ENCODE assay signal across 8 cellular contexts in the genomic region with DNA sequence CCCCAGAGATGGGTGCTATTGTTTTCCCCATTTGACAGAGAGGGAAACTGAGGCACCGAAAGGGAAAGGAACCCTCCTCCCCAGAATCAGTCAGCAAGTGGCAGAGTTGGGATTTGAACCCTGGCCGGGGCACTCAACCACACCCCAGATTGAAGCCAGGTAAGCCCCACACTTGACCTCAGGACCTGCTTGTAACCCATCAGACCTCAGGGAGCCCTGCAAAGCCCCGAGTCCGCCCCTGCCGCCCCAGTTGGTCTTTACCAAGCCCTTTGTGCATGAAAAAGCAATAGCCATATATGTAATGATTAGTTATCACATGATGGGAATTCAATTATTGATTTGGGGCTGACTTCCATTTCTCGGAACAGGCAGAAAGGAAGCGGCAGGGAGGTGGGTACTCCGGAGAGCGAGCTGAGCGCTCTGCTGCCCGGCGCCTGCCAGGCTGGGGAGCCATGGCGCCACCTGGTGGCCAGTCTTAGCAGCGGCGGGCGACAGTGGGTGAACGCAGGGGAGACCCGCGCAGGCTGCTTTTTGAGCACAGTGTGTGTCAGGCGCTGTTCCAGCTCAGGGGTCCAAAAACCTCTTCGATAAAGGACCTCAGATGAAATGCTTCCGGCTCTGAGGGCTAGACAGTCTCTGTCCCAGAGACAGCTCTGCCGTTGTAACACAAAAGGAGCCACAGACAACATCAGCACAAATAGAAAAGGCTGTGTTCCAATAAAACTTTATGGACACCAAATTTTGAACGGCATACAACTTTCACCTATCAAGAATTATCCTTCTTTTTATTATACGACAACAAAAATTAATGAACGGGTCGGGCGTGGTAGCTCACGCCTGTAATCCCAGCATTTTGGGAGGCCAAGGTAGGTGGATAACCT.
DNase-seq lines count a peak whose midpoint lies in the region; ATAC-seq and TF ChIP-seq lines count a peak whose summit lies in the region.

No MANE protein-coding gene starts in this region.

- DNase-seq in Caki2 (ENCODE audit: low read depth) (peak; percentile 62), HUDEP-2 (lab: John Stamatoyannopoulos, UW; ENCODE audit: unreplicated experiment in 76 of 76) (peak in 62 of 76 experiments; percentile 8 to 83 (median 53)), SK-N-DZ (ENCODE audit: low spot score) (peak; percentile 43), activated gamma-delta T cell treated with Interleukin-2 at 50 U/mL for 16 hours (peak; percentile 81), germinal center (ENCODE audit: low spot score) (peak; percentile 77), transverse colon (peak; percentile 72)

- H3K79me2 ChIP-seq in parathyroid adenoma: no peaks in the 10 kb centered on the region

- H3K27ac ChIP-seq in parathyroid adenoma: no peak overlapping the region
- no peak overlapping the region for H3K27ac ChIP-seq in transverse colon

- TF ChIP-seq CTCF in parathyroid adenoma (IDR thresholded peaks at IDR 0.05): peak; percentile 97
- TF ChIP-seq CTCF in transverse colon (IDR thresholded peaks at IDR 0.05): peak; percentile 86 to 99 (median 98)

- in situ Hi-C loops in Caki2 (cut with HindIII; ENCODE audit: low pct_unique_long_range_greater_than_20kb, low sequenced_read_pairs) (no loop called here), transverse colon (cut with MboI; ENCODE audit: low pct_ligation_motif_present in 1 of 4, low pct_unique_long_range_greater_than_20kb in 1 of 4, low sequenced_read_pairs in 3 of 4) (loop anchor here in 2 of 4 donors (10.0 to 25.0 kb wide), 3 partner anchors 273 to 473 kb away; a partner anchor contains a TSS)

- no peaks in the 10 kb centered on the region for H3K36me3 ChIP-seq in parathyroid adenoma (ENCODE audit: control insufficient read depth, insufficient read depth, low read length)
- no peaks in the 10 kb centered on the region for H3K36me3 ChIP-seq in transverse colon

- ATAC-seq in GM21360 (IDR thresholded peaks at IDR 0.05; ENCODE audit: unreplicated experiment): no peak

- no peak overlapping the region for H3K9ac ChIP-seq in parathyroid adenoma

- peak overlapping the region; percentile 3 for H2AFZ ChIP-seq in parathyroid adenoma

- TF ChIP-seq EP300 in transverse colon (IDR thresholded peaks at IDR 0.05; ENCODE audit: low read depth): no peak

- H3K9me3 ChIP-seq in parathyroid adenoma (ENCODE audit: control insufficient read depth, low read length): no peaks in the 10 kb centered on the region
- no peaks in the 10 kb centered on the region for H3K9me3 ChIP-seq in transverse colon

- H3K4me1 ChIP-seq in parathyroid adenoma: no peaks in the 10 kb centered on the region
- H3K4me1 ChIP-seq in transverse colon: no peaks in the 10 kb centered on the region

- H3K4me2 ChIP-seq in parathyroid adenoma (ENCODE audit: low read length): no peak overlapping the region

- H3K4me3 ChIP-seq in parathyroid adenoma (ENCODE audit: low read depth, low read length) (no peak overlapping the region), transverse colon (no peak overlapping the region)

- TF ChIP-seq POLR2A in transverse colon (IDR thresholded peaks at IDR 0.05): no peak

- H3K27me3 ChIP-seq in parathyroid adenoma (ENCODE audit: control insufficient read depth, insufficient read depth, low read length) (no peaks in the 10 kb centered on the region), transverse colon (peaks cover 23% of the 10 kb centered on the region)

- intact Hi-C loops in transverse colon (cut with DNase I; ENCODE audit: low total_unique reads): loop anchor here (1.0 kb wide), 1 partner anchor 312 kb away; no protein-coding TSS in a partner anchor

- WGBS in transverse colon (ENCODE audit: low coverage in 1 of 2), 2 donors: 25 to 60% methylated on average over 7 to 29 of the region's 29 CpGs
